In genomic region chr3:63294332-63294731, GRCh38 we compare ENCODE assay signal across 26 cellular contexts. TPM values are rescaled to one million over a fixed set of nuclear protein-coding genes. Genes with fewer than 3 reads are reported as not detected.
A peak's percentile ranks its signal among the peaks of the same experiment; 100 is the strongest.
DNase-seq lines count a peak whose midpoint lies in the region.
"Had no signal": no experiment of that assay in that cellular context is flagged by ENCODE, and none has a peak within 500 bp of the region (broad histone marks: within the 10 kb centered on the region; RNA-seq: fewer than 3 reads in every experiment).

No MANE protein-coding gene starts in this region.

- in situ Hi-C loops in G401 (cut with HindIII; ENCODE audit: low sequenced_read_pairs): no loop called here

- DNase-seq in G401 (ENCODE audit: low spot score) (peak; percentile 66), cerebellar cortex (ENCODE audit: low spot score) (peak; percentile 57), anterior cingulate cortex (lab: John Stamatoyannopoulos, UW) (no peak), islet precursor cell (no peak)
- DNase-seq: 8988T; ACHN; AML-193; BE2C; Caco-2; Calu3; CD4-positive, alpha-beta memory T cell; CD4-positive, alpha-beta T cell; CD4-positive, CD25-positive, alpha-beta regulatory T cell; CD8-positive, alpha-beta memory T cell; CD8-positive, alpha-beta T cell; COR-L47; DMS 273 treated with DMSO at 0.1 percent for 48 hours; DMS153; DMS53; DMS79; DMS79 treated with DMSO at 0.1 percent for 48 hours; DND-41; EL had no signal

RNA-seq across cellular contexts. Expression of gene SYNPR, which starts 16.2 kb away (rescaled TPM):
- not detected in 2 replicates for total RNA-seq in G401 (2014; rRNA removed; shearing (Covaris generic))
- total RNA-seq: A172; B cell; Caco-2; CD4-positive, alpha-beta memory T cell; CD4-positive, alpha-beta T cell; CD4-positive, CD25-positive, alpha-beta regulatory T cell; CD8-positive, alpha-beta memory T cell; CD8-positive, alpha-beta T cell; Daoy had no signal

Comparison
In these comparisons a context has a peak if more than half of its experiments do, and no peak if none do; other contexts are left out.
1. DNase-seq: peak in G401 (single experiment) and cerebellar cortex (single experiment); none in anterior cingulate cortex (0 of 58) and islet precursor cell (single experiment).